1 cellular context compared by ENCODE assay signal in the genomic region with DNA sequence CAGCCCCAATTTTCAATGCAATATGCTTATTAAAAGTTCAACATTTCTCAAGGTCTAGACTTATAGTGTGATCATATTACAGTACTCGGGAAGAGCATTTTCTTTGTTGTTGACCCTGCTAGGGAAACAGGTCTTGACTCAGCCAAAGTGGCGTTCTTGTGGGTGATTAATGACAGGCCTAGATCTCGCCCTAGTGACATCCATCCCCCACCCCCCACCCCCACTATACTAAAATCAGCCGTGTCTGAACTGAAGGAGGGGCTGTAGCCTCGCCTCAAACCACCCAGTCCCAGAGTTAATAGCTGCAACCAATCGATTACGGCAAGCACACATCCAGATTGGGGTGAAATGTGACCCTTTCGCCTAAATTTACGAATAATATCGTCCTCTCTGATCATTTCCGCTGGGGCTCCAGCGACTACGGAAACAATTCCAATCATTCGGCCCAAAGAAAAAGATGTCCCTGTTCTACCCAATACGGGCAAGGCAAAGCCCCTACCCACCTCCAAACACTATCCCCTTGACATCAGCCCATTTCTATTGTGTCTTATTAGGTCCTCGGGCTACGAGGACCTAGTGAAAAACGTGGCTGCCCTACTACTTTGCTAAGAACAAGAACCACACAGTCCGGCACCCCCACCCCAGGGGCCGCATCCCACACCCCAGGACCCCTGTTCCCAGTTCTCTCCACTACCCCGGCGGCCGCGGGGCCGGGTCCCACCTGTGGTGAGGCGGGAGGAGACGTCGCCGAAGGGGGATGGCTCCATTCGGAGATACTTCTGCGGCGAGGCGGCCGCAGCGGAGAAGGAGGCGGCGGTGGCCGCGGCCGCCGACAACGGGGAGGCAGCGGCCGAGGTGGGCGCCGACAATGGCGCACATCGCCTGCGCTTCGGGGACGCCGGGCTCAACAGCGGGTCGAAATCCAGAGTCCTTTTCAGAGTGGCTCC.
A peak's percentile ranks its signal among the peaks of the same experiment; 100 is the strongest.
TF ChIP-seq lines count a peak whose summit lies in the region.

No MANE protein-coding gene starts in this region.

TF ChIP-seq in K562, 482 proteins besides CTCF, POLR2A, EP300 and RAD21 (continued from another document and continues in another):
- TF ChIP-seq, protein P1, sequence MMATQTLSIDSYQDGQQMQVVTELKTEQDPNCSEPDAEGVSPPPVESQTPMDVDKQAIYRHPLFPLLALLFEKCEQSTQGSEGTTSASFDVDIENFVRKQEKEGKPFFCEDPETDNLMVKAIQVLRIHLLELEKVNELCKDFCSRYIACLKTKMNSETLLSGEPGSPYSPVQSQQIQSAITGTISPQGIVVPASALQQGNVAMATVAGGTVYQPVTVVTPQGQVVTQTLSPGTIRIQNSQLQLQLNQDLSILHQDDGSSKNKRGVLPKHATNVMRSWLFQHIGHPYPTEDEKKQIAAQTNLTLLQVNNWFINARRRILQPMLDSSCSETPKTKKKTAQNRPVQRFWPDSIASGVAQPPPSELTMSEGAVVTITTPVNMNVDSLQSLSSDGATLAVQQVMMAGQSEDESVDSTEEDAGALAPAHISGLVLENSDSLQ (IDR thresholded peaks at IDR 0.05) = peak; percentile 96
- TF ChIP-seq, protein P2, sequence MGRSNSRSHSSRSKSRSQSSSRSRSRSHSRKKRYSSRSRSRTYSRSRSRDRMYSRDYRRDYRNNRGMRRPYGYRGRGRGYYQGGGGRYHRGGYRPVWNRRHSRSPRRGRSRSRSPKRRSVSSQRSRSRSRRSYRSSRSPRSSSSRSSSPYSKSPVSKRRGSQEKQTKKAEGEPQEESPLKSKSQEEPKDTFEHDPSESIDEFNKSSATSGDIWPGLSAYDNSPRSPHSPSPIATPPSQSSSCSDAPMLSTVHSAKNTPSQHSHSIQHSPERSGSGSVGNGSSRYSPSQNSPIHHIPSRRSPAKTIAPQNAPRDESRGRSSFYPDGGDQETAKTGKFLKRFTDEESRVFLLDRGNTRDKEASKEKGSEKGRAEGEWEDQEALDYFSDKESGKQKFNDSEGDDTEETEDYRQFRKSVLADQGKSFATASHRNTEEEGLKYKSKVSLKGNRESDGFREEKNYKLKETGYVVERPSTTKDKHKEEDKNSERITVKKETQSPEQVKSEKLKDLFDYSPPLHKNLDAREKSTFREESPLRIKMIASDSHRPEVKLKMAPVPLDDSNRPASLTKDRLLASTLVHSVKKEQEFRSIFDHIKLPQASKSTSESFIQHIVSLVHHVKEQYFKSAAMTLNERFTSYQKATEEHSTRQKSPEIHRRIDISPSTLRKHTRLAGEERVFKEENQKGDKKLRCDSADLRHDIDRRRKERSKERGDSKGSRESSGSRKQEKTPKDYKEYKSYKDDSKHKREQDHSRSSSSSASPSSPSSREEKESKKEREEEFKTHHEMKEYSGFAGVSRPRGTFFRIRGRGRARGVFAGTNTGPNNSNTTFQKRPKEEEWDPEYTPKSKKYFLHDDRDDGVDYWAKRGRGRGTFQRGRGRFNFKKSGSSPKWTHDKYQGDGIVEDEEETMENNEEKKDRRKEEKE (IDR thresholded peaks at IDR 0.05; ENCODE audit: borderline replicate concordance in 1 of 2, control insufficient read depth in 1 of 2, low read depth in 2 of 2, low read length in 1 of 2) = 0 out of 4 replicates have a peak, but pooled peaks of 1 of the 2 experiments have one; percentile 74
- TF ChIP-seq ZNF589 (CRISPR knock-in tag; IDR thresholded peaks at IDR 0.05; ENCODE audit: low read depth) = 0 out of 2 replicates have a peak, but pooled peaks have one; percentile 23
- TF ChIP-seq ZNF444 (CRISPR knock-in tag; IDR thresholded peaks at IDR 0.05) = peak; percentile 87
- peak; percentile 9; the same call in 1 of the 2 replicates for TF ChIP-seq SIN3B (IDR thresholded peaks at IDR 0.05; ENCODE audit: low read depth)
- no peak for TF ChIP-seq RB1 (IDR thresholded peaks at IDR 0.05; ENCODE audit: low read depth)
- peak; percentile 69 to 80; a peak in 3 of 4 replicates for TF ChIP-seq FOXK2 (conservative IDR thresholded peaks at IDR 0.05 in 1 of 2, IDR thresholded peaks at IDR 0.05 in 1 of 2; ENCODE audit: low read depth in 2 of 2)
- peak; percentile 35 for TF ChIP-seq DACH1 (IDR thresholded peaks at IDR 0.05; ENCODE audit: partially characterized antibody)
- 0 out of 2 replicates have a peak, but pooled peaks have one; percentile 32 for TF ChIP-seq NBN (IDR thresholded peaks at IDR 0.05; ENCODE audit: low read depth)
- TF ChIP-seq TAF1 (IDR thresholded peaks at IDR 0.05; ENCODE audit: control insufficient read depth, extremely low read depth, insufficient read depth, low read length, severe bottlenecking) = peak; percentile 51
- 0 out of 2 replicates have a peak, but pooled peaks have one; percentile 38 for TF ChIP-seq BACH1 (tag; IDR thresholded peaks at IDR 0.05)
- TF ChIP-seq MXI1 (IDR thresholded peaks at IDR 0.05; ENCODE audit: low read depth, low read length) = peak; percentile 51; the same call in 1 of the 2 replicates
- TF ChIP-seq FOXK1 (CRISPR knock-in tag; IDR thresholded peaks at IDR 0.05; ENCODE audit: borderline replicate concordance) = 0 out of 2 replicates have a peak, but pooled peaks have one; percentile 56
- TF ChIP-seq ATF1 (CRISPR knock-in tag; IDR thresholded peaks at IDR 0.05) = no peak
- peak; percentile 40; the same call in 1 of the 2 replicates for TF ChIP-seq ATF1 (tag; IDR thresholded peaks at IDR 0.05)
- peak; percentile 39; the same call in 1 of the 2 replicates for TF ChIP-seq SOX6 (IDR thresholded peaks at IDR 0.05)
- TF ChIP-seq KDM1A (IDR thresholded peaks at IDR 0.05) = peak in 1 of 2 experiments; percentile 81; a peak in 2 of 4 replicates
- peak; percentile 40; the same call in 1 of the 2 replicates for TF ChIP-seq PML (IDR thresholded peaks at IDR 0.05; ENCODE audit: low read length)
- 0 out of 2 replicates have a peak, but pooled peaks have one; percentile 12 for TF ChIP-seq CEBPB (tag; IDR thresholded peaks at IDR 0.05)
- TF ChIP-seq ETV1 (tag; conservative IDR thresholded peaks at IDR 0.05; ENCODE audit: low read depth) = peak; percentile 28; the same call in 1 of the 2 replicates
- no peak for TF ChIP-seq HNRNPL (IDR thresholded peaks at IDR 0.05; ENCODE audit: low read depth, low read length)
- TF ChIP-seq, protein P3, sequence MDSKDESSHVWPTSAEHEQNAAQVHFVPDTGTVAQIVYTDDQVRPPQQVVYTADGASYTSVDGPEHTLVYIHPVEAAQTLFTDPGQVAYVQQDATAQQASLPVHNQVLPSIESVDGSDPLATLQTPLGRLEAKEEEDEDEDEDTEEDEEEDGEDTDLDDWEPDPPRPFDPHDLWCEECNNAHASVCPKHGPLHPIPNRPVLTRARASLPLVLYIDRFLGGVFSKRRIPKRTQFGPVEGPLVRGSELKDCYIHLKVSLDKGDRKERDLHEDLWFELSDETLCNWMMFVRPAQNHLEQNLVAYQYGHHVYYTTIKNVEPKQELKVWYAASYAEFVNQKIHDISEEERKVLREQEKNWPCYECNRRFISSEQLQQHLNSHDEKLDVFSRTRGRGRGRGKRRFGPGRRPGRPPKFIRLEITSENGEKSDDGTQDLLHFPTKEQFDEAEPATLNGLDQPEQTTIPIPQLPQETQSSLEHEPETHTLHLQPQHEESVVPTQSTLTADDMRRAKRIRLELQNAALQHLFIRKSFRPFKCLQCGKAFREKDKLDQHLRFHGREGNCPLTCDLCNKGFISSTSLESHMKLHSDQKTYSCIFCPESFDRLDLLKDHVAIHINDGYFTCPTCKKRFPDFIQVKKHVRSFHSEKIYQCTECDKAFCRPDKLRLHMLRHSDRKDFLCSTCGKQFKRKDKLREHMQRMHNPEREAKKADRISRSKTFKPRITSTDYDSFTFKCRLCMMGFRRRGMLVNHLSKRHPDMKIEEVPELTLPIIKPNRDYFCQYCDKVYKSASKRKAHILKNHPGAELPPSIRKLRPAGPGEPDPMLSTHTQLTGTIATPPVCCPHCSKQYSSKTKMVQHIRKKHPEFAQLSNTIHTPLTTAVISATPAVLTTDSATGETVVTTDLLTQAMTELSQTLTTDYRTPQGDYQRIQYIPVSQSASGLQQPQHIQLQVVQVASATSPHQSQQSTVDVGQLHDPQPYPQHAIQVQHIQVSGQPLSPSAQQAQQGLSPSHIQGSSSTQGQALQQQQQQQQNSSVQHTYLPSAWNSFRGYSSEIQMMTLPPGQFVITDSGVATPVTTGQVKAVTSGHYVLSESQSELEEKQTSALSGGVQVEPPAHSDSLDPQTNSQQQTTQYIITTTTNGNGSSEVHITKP (IDR thresholded peaks at IDR 0.05; ENCODE audit: partially characterized antibody) = peak; percentile 31
- peak; percentile 37; the same call in 1 of the 2 replicates for TF ChIP-seq RFX1 (IDR thresholded peaks at IDR 0.05)
- peak; percentile 10; the same call in 1 of the 2 replicates for TF ChIP-seq MAFK (IDR thresholded peaks at IDR 0.05; ENCODE audit: low read length)
- 0 out of 4 replicates have a peak, but pooled peaks of 1 of the 2 experiments have one; percentile 37 for TF ChIP-seq ARNT (IDR thresholded peaks at IDR 0.05)
- TF ChIP-seq, protein P4, sequence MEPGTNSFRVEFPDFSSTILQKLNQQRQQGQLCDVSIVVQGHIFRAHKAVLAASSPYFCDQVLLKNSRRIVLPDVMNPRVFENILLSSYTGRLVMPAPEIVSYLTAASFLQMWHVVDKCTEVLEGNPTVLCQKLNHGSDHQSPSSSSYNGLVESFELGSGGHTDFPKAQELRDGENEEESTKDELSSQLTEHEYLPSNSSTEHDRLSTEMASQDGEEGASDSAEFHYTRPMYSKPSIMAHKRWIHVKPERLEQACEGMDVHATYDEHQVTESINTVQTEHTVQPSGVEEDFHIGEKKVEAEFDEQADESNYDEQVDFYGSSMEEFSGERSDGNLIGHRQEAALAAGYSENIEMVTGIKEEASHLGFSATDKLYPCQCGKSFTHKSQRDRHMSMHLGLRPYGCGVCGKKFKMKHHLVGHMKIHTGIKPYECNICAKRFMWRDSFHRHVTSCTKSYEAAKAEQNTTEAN (CRISPR knock-in tag; IDR thresholded peaks at IDR 0.05) = 0 out of 2 replicates have a peak, but pooled peaks have one; percentile 66
- no peak for TF ChIP-seq SRSF3 (IDR thresholded peaks at IDR 0.05; ENCODE audit: insufficient read depth, low read length)
- TF ChIP-seq, protein P5, sequence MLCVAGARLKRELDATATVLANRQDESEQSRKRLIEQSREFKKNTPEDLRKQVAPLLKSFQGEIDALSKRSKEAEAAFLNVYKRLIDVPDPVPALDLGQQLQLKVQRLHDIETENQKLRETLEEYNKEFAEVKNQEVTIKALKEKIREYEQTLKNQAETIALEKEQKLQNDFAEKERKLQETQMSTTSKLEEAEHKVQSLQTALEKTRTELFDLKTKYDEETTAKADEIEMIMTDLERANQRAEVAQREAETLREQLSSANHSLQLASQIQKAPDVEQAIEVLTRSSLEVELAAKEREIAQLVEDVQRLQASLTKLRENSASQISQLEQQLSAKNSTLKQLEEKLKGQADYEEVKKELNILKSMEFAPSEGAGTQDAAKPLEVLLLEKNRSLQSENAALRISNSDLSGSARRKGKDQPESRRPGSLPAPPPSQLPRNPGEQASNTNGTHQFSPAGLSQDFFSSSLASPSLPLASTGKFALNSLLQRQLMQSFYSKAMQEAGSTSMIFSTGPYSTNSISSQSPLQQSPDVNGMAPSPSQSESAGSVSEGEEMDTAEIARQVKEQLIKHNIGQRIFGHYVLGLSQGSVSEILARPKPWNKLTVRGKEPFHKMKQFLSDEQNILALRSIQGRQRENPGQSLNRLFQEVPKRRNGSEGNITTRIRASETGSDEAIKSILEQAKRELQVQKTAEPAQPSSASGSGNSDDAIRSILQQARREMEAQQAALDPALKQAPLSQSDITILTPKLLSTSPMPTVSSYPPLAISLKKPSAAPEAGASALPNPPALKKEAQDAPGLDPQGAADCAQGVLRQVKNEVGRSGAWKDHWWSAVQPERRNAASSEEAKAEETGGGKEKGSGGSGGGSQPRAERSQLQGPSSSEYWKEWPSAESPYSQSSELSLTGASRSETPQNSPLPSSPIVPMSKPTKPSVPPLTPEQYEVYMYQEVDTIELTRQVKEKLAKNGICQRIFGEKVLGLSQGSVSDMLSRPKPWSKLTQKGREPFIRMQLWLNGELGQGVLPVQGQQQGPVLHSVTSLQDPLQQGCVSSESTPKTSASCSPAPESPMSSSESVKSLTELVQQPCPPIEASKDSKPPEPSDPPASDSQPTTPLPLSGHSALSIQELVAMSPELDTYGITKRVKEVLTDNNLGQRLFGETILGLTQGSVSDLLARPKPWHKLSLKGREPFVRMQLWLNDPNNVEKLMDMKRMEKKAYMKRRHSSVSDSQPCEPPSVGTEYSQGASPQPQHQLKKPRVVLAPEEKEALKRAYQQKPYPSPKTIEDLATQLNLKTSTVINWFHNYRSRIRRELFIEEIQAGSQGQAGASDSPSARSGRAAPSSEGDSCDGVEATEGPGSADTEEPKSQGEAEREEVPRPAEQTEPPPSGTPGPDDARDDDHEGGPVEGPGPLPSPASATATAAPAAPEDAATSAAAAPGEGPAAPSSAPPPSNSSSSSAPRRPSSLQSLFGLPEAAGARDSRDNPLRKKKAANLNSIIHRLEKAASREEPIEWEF (CRISPR knock-in tag; IDR thresholded peaks at IDR 0.05) = peak; percentile 76; the same call in 1 of the 2 replicates
- TF ChIP-seq, protein P6, sequence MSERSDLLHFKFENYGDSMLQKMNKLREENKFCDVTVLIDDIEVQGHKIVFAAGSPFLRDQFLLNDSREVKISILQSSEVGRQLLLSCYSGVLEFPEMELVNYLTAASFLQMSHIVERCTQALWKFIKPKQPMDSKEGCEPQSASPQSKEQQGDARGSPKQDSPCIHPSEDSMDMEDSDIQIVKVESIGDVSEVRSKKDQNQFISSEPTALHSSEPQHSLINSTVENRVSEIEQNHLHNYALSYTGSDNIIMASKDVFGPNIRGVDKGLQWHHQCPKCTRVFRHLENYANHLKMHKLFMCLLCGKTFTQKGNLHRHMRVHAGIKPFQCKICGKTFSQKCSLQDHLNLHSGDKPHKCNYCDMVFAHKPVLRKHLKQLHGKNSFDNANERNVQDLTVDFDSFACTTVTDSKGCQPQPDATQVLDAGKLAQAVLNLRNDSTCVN (CRISPR knock-in tag; IDR thresholded peaks at IDR 0.05) = 0 out of 2 replicates have a peak, but pooled peaks have one; percentile 39
- TF ChIP-seq, protein P7, sequence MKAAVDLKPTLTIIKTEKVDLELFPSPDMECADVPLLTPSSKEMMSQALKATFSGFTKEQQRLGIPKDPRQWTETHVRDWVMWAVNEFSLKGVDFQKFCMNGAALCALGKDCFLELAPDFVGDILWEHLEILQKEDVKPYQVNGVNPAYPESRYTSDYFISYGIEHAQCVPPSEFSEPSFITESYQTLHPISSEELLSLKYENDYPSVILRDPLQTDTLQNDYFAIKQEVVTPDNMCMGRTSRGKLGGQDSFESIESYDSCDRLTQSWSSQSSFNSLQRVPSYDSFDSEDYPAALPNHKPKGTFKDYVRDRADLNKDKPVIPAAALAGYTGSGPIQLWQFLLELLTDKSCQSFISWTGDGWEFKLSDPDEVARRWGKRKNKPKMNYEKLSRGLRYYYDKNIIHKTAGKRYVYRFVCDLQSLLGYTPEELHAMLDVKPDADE (conservative IDR thresholded peaks at IDR 0.05; ENCODE audit: control insufficient read depth, low read depth, low read length) = 0 out of 2 replicates have a peak, but pooled peaks have one; percentile 36
- TF ChIP-seq TCF3 (CRISPR knock-in tag; IDR thresholded peaks at IDR 0.05) = no peak
- peak; percentile 63 for TF ChIP-seq CHD2 (IDR thresholded peaks at IDR 0.05; ENCODE audit: low read depth, low read length)
- TF ChIP-seq CBX3 (IDR thresholded peaks at IDR 0.05; ENCODE audit: borderline replicate concordance in 1 of 2, low read length in 2 of 2) = peak in 1 of 2 experiments; percentile 37; a peak in 1 of 3 replicates
- peak; percentile 4; the same call in 1 of the 2 replicates for TF ChIP-seq CREB1 (IDR thresholded peaks at IDR 0.05)
- no peak for TF ChIP-seq CREB1 (CRISPR knock-in tag; IDR thresholded peaks at IDR 0.05)
- TF ChIP-seq EGR1 (conservative IDR thresholded peaks at IDR 0.05) = peak; percentile 57
- TF ChIP-seq FIP1L1 (IDR thresholded peaks at IDR 0.05; ENCODE audit: low read depth, low read length, poor library complexity, severe bottlenecking) = peak; percentile 44
